Comparison of ENCODE assay signal across 1 cellular context in the genomic region with DNA sequence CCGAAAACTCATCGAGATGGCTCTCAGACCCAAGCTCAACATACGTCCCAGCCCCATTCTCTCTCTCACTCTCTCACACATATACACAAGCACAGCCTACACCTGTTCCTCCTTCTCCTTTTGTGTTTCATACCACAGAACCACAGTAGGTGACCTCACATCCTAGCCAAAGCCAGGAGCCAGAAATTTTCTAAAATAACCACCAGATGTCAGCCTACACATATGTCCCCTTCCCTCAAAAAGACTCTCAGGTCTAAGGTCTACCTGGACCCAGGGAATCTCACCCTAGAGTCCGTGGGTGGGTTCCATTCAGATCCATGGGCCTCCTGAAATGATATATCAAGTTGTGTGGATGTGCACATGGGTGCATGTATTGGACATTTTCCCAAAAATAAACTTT.
TF ChIP-seq lines count a peak whose summit lies in the region.

No MANE protein-coding gene starts in this region.

TF ChIP-seq in HCT116, 20 proteins besides CTCF, POLR2A, EP300 and RAD21 (continued from another document):
- TF ChIP-seq, protein P1, sequence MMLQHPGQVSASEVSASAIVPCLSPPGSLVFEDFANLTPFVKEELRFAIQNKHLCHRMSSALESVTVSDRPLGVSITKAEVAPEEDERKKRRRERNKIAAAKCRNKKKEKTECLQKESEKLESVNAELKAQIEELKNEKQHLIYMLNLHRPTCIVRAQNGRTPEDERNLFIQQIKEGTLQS (IDR thresholded peaks at IDR 0.05): no peak
- TF ChIP-seq EZH2phosphoT487 (IDR thresholded peaks at IDR 0.05; ENCODE audit: borderline replicate concordance) (no peak), CBX3 (IDR thresholded peaks at IDR 0.05; ENCODE audit: low read depth) (no peak), JUND (IDR thresholded peaks at IDR 0.05) (no peak), EGR1 (IDR thresholded peaks at IDR 0.05; ENCODE audit: low read depth) (no peak), SP1 (IDR thresholded peaks at IDR 0.05; ENCODE audit: low read depth) (no peak), ZFX (IDR thresholded peaks at IDR 0.05) (no peak), YY1 (IDR thresholded peaks at IDR 0.05; ENCODE audit: extremely low read depth, insufficient replicate concordance, low read depth, low read length) (no peak)
TF ChIP-seq in HCT116: peak in this region for 0.
